25 cellular contexts compared by ENCODE assay signal in genomic region chr1:53134042-53134485, GRCh38. TPM values are rescaled to one million over a fixed set of nuclear protein-coding genes. Genes with fewer than 3 reads are reported as not detected.
DNase-seq lines count a peak whose midpoint lies in the region; ATAC-seq and TF ChIP-seq lines count a peak whose summit lies in the region.
"Had no signal": no experiment of that assay in that cellular context is flagged by ENCODE, and none has a peak within 500 bp of the region (broad histone marks: within the 10 kb centered on the region; RNA-seq: fewer than 3 reads in every experiment).

No MANE protein-coding gene starts in this region.

- no peak for DNase-seq in natural killer cell
- DNase-seq in natural killer cell treated with Interleukin-12 subunit alpha and Interleukin-12 subunit beta and Interleukin-15 and Interleukin-18, amount 100 ng/mL, for 72 hours (ENCODE audit: low spot score): no peak
- DNase-seq in glutamatergic neuron: no peak
- DNase-seq in ovary: peak in 3 of 5 donors; percentile 3 to 8 (median 7)
- DNase-seq in posterior vena cava (ENCODE audit: low spot score): no peak
- DNase-seq in cerebellar nuclear complex (lab: John Stamatoyannopoulos, UW): no peak
- DNase-seq in Karpas-422: no peak
- DNase-seq: BE2C; CD4-positive, CD25-positive, alpha-beta regulatory T cell; COR-L47; DMS153; GDM1; HCEC 1CT; KG1; NCI-H1417 treated with DMSO at 0.1 percent for 48 hours; NCI-H187 treated with DMSO at 0.1 percent for 48 hours; NCI-H2227 treated with DMSO at 0.1 percent for 48 hours; NCI-H510A treated with DMSO at 0.1 percent for 48 hours; PC-3; SIG-M5 had no signal

- H3K27ac Mint-ChIP-seq in natural killer cell (peak overlapping the region; percentile 83 to 84), glutamatergic neuron (ENCODE audit: unreplicated experiment) (peak overlapping the region; percentile 8)
- H3K27ac Mint-ChIP-seq in natural killer cell treated with Interleukin-12 subunit alpha and Interleukin-12 subunit beta and Interleukin-15 and Interleukin-18, amount 100 ng/mL, for 72 hours: peak overlapping the region in 1 of 2 donors; percentile 18
- H3K27ac Mint-ChIP-seq: CD4-positive, CD25-positive, alpha-beta regulatory T cell; GM23338 had no signal

- H3K4me3 ChIP-seq in ovary: no peak overlapping the region
- H3K4me3 ChIP-seq in Karpas-422 (ENCODE audit: low read length): no peak overlapping the region
- H3K4me3 ChIP-seq: GM23338 had no signal

- H3K27me3 ChIP-seq in ovary: no peaks in the 10 kb centered on the region
- H3K27me3 ChIP-seq in Karpas-422 (ENCODE audit: low read length): no peaks in the 10 kb centered on the region
- H3K27me3 ChIP-seq: BE2C had no signal

- WGBS in ovary, 3 donors: 88 to 91% (median 89%) methylated on average over 7 of the region's 7 CpGs

- peaks cover 9% of the 10 kb centered on the region for H3K36me3 Mint-ChIP-seq in natural killer cell
- H3K36me3 Mint-ChIP-seq in natural killer cell treated with Interleukin-12 subunit alpha and Interleukin-12 subunit beta and Interleukin-15 and Interleukin-18, amount 100 ng/mL, for 72 hours: peaks cover 9% of the 10 kb centered on the region
- peaks cover 12% of the 10 kb centered on the region for H3K36me3 Mint-ChIP-seq in glutamatergic neuron (ENCODE audit: unreplicated experiment)
- H3K36me3 Mint-ChIP-seq: CD4-positive, CD25-positive, alpha-beta regulatory T cell had no signal

- TF ChIP-seq CTCF in natural killer cell (IDR thresholded peaks at IDR 0.05) (no peak), glutamatergic neuron (IDR thresholded peaks at IDR 0.05; ENCODE audit: partially characterized antibody, unreplicated experiment) (no peak), ovary (IDR thresholded peaks at IDR 0.05) (no peak)

- no peaks in the 10 kb centered on the region for H3K79me2 ChIP-seq in Karpas-422 (ENCODE audit: low read length)

- H3K9me3 Mint-ChIP-seq in natural killer cell (peaks cover 3 to 7% of the 10 kb centered on the region in 2 donors), glutamatergic neuron (ENCODE audit: unreplicated experiment) (peaks cover 7% of the 10 kb centered on the region)
- H3K9me3 Mint-ChIP-seq in natural killer cell treated with Interleukin-12 subunit alpha and Interleukin-12 subunit beta and Interleukin-15 and Interleukin-18, amount 100 ng/mL, for 72 hours: peaks cover 8% of the 10 kb centered on the region

- H4K20me1 ChIP-seq in Karpas-422 (ENCODE audit: insufficient read depth, low read depth, low read length): no peaks in the 10 kb centered on the region

- intact Hi-C loops in natural killer cell (cut with micrococcal nuclease): loop anchor here (2.0 kb wide), 1 partner anchor 49 kb away; no protein-coding TSS in a partner anchor
- intact Hi-C loops in ovary (cut with DNase I): no loop called here
- intact Hi-C loops in posterior vena cava (cut with DNase I): loop anchor here in 1 of 2 donors (5.0 kb wide), 1 partner anchor 747 kb away; no protein-coding TSS in a partner anchor

- H3K36me3 ChIP-seq in ovary: no peaks in the 10 kb centered on the region
- H3K36me3 ChIP-seq in Karpas-422 (ENCODE audit: insufficient read depth, low read length): no peaks in the 10 kb centered on the region
- H3K36me3 ChIP-seq: BE2C had no signal

- no peak for TF ChIP-seq EP300 in ovary (IDR thresholded peaks at IDR 0.05)

- H3K4me1 Mint-ChIP-seq in natural killer cell (peaks cover 37 to 63% of the 10 kb centered on the region in 2 donors), glutamatergic neuron (ENCODE audit: low read depth, unreplicated experiment) (peaks cover 25% of the 10 kb centered on the region)
- H3K4me1 Mint-ChIP-seq in natural killer cell treated with Interleukin-12 subunit alpha and Interleukin-12 subunit beta and Interleukin-15 and Interleukin-18, amount 100 ng/mL, for 72 hours (ENCODE audit: low read depth in 2 of 2): peaks cover 33 to 48% of the 10 kb centered on the region in 2 donors
- H3K4me1 Mint-ChIP-seq: CD4-positive, CD25-positive, alpha-beta regulatory T cell had no signal

- H3K27me3 Mint-ChIP-seq in natural killer cell (ENCODE audit: low read depth in 2 of 2) (peaks cover 0 to 2% of the 10 kb centered on the region in 2 donors), glutamatergic neuron (ENCODE audit: unreplicated experiment) (peaks cover 4% of the 10 kb centered on the region)
- no peaks in the 10 kb centered on the region for H3K27me3 Mint-ChIP-seq in natural killer cell treated with Interleukin-12 subunit alpha and Interleukin-12 subunit beta and Interleukin-15 and Interleukin-18, amount 100 ng/mL, for 72 hours
- H3K27me3 Mint-ChIP-seq: CD4-positive, CD25-positive, alpha-beta regulatory T cell had no signal

- ATAC-seq in natural killer cell (no peak), GM21390 (IDR thresholded peaks at IDR 0.05; ENCODE audit: unreplicated experiment) (no peak)
- no peak for ATAC-seq in natural killer cell treated with Interleukin-12 subunit alpha and Interleukin-12 subunit beta and Interleukin-15 and Interleukin-18, amount 100 ng/mL, for 72 hours
- ATAC-seq: GM23338, PC-3 had no signal

- H3K9me2 ChIP-seq in Karpas-422 (replicated peaks; ENCODE audit: insufficient read depth, low read length): no peaks in the 10 kb centered on the region

- H3K9me3 ChIP-seq in ovary (no peaks in the 10 kb centered on the region), Karpas-422 (ENCODE audit: low read length) (peaks cover 8% of the 10 kb centered on the region)
- H3K9me3 ChIP-seq: BE2C had no signal

- no peak overlapping the region for H3K4me3 Mint-ChIP-seq in natural killer cell
- H3K4me3 Mint-ChIP-seq in natural killer cell treated with Interleukin-12 subunit alpha and Interleukin-12 subunit beta and Interleukin-15 and Interleukin-18, amount 100 ng/mL, for 72 hours: no peak overlapping the region
- H3K4me3 Mint-ChIP-seq in glutamatergic neuron (ENCODE audit: unreplicated experiment): no peak overlapping the region
- H3K4me3 Mint-ChIP-seq: CD4-positive, CD25-positive, alpha-beta regulatory T cell; GM23338 had no signal

- H3K4me2 ChIP-seq in Karpas-422 (ENCODE audit: low read depth, low read length, poor library complexity, severe bottlenecking): no peak overlapping the region
- H3K4me2 ChIP-seq: GM23338 had no signal

- no peak overlapping the region for H3K9ac ChIP-seq in Karpas-422 (ENCODE audit: low read length)

- TF ChIP-seq POLR2A in ovary (IDR thresholded peaks at IDR 0.05): no peak

- no peak overlapping the region for H2AFZ ChIP-seq in Karpas-422 (ENCODE audit: low read length)
- H2AFZ ChIP-seq: GM23338 had no signal

- peaks cover 7% of the 10 kb centered on the region for H3K4me1 ChIP-seq in ovary (ENCODE audit: insufficient read depth)
- H3K4me1 ChIP-seq in Karpas-422 (ENCODE audit: low read length): no peaks in the 10 kb centered on the region
- H3K4me1 ChIP-seq: BE2C had no signal

- no peak overlapping the region for H3K27ac ChIP-seq in ovary
- H3K27ac ChIP-seq in Karpas-422 (ENCODE audit: low read length): no peak overlapping the region
- H3K27ac ChIP-seq: RWPE1 had no signal

RNA-seq across cellular contexts. Expression of gene SLC1A7, which starts 8.4 kb away (rescaled TPM):
- 10 to 100 TPM; 16.0 to 23.9 (median 20.5) TPM for total RNA-seq in natural killer cell
- total RNA-seq in natural killer cell treated with Interleukin-12 subunit alpha and Interleukin-12 subunit beta and Interleukin-15 and Interleukin-18, amount 100 ng/mL, for 72 hours: 1 to 10 TPM in 1 of 2 donors, under 1 TPM in 1; 0.29 to 1.1 TPM
- not detected for total RNA-seq in glutamatergic neuron (ENCODE audit: unreplicated experiment)
- total RNA-seq in ovary: under 1 TPM in 1 of 7 donors, not detected in 6; 0.25 TPM
- polyA plus RNA-seq in ovary: under 1 TPM in 1 of 2 donors, not detected in 1; 0.28 TPM
- 1 to 10 TPM; 1.7 to 2.5 TPM for total RNA-seq in posterior vena cava
- not detected in 2 replicates for total RNA-seq in Karpas-422 (2014; rRNA removed; shearing (Covaris generic); ENCODE audit: low replicate concordance)
- total RNA-seq: A172; CD4-positive, CD25-positive, alpha-beta regulatory T cell; Daoy; GM23338 had no signal
- polyA plus RNA-seq: CD4-positive, CD25-positive, alpha-beta regulatory T cell; GM23338 had no signal

Comparison
In these comparisons a context has a peak if more than half of its experiments do, and no peak if none do; other contexts are left out.
1. RNA of gene SLC1A7, which starts 8.4 kb away (total RNA-seq): 16.0 to 23.9 TPM in natural killer cell; 1.7 to 2.5 TPM in posterior vena cava, 0.29 to 1.1 TPM in natural killer cell treated with Interleukin-12 subunit alpha and Interleukin-12 subunit beta and Interleukin-15 and Interleukin-18, amount 100 ng/mL, for 72 hours, not detected in glutamatergic neuron (single experiment), 0.25 TPM in ovary and not detected in Karpas-422; every median in the first group is over 4 times any median in the second.
2. DNase-seq: peak in ovary (3 of 5); none in natural killer cell (single experiment), natural killer cell treated with Interleukin-12 subunit alpha and Interleukin-12 subunit beta and Interleukin-15 and Interleukin-18, amount 100 ng/mL, for 72 hours (single experiment), glutamatergic neuron (single experiment), posterior vena cava (single experiment), cerebellar nuclear complex (0 of 2) and Karpas-422 (single experiment).